Comparison of ENCODE assay signal across 29 cellular contexts in the genomic region with DNA sequence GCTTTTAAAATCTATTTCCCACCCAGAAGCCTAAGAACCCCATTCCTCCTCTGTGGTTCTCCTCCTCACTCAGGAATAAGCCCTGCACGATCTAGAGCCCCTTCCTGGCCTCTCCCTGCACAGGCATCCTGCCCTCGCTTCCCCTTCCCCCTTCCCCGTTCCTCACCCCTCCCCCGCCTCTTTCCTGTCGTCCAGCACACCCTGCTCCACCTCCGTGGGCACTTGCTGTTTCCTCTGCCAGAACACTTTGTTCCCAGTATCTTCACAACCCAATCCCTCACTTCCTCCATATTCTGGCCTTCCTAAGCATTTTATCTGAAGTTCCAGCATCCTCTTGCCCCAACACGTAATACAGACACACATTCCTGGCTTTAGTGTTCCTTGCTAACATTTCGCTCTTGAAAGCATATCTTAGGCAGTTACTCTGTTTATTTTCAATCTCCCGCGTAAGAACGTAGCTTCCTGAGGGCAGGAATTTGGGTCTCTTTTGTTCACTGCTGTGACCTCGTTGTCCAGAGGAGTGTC. TPM values are rescaled to one million over a fixed set of nuclear protein-coding genes. Genes with fewer than 3 reads are reported as not detected.
"Had no signal": no experiment of that assay in that cellular context is flagged by ENCODE, and none has a peak within 500 bp of the region (broad histone marks: within the 10 kb centered on the region; RNA-seq: fewer than 3 reads in every experiment).

No MANE protein-coding gene starts in this region.

- DNase-seq: activated B cell treated with CpG ODN at 0.5 μM for 24 hours; activated CD4-positive, alpha-beta memory T cell treated with anti-CD3 and anti-CD28 coated beads for 36 hours; activated CD4-positive, alpha-beta T cell treated with anti-CD3 and anti-CD28 coated beads for 1 hour; activated CD4-positive, alpha-beta T cell treated with anti-CD3 and anti-CD28 coated beads, Interleukin-2, amount 10 ng/mL, durations not matched to agents 24 days and 14 days; activated CD8-positive, alpha-beta memory T cell treated with anti-CD3 and anti-CD28 coated beads for 24 hours; activated effector memory CD4-positive, alpha-beta T cell treated with anti-CD3 and anti-CD28 coated beads, Interleukin-2, amount 50 U/mL, for 16 hours; activated naive CD4-positive, alpha-beta T cell treated with Interleukin-2 at 50 U/mL for 16 hours; activated naive CD8-positive, alpha-beta T cell treated with anti-CD3 and anti-CD28 coated beads, Interleukin-2, amount 50 U/mL, for 24 hours; activated T-cell treated with anti-CD3 and anti-CD28 coated beads, Interleukin-2, amount 50 U/mL, for 4 hours; amygdala; KG1; NCI-H1092; NCI-H1417 treated with DMSO at 0.1 percent for 48 hours; NCI-H1694; NCI-H2029; NCI-H510A treated with DMSO at 0.1 percent for 48 hours; NCI-H69; SHP77 treated with DMSO at 0.1 percent for 48 hours; T-helper 17 cell; T-helper 9 cell had no signal

- H3K36me3 ChIP-seq: cardiac muscle cell had no signal

- H3K27me3 Mint-ChIP-seq: IgD-negative memory B cell, T-helper 17 cell had no signal

- H3K27ac Mint-ChIP-seq: activated B cell treated with CpG ODN at 0.5 μM for 24 hours; activated CD4-positive, alpha-beta memory T cell treated with anti-CD3 and anti-CD28 coated beads for 36 hours; activated CD4-positive, alpha-beta T cell treated with anti-CD3 and anti-CD28 coated beads, Interleukin-2, amount 10 ng/mL, durations not matched to agents 24 days and 14 days; activated naive CD4-positive, alpha-beta T cell treated with anti-CD3 and anti-CD28 coated beads, Interleukin-2, amount 50 U/mL, for 72 hours; activated naive CD8-positive, alpha-beta T cell treated with anti-CD3 and anti-CD28 coated beads, Interleukin-2, amount 50 U/mL, for 24 hours; brain; IgD-negative memory B cell; T-helper 17 cell had no signal

- H3K27ac ChIP-seq: cardiac muscle cell had no signal

- H3K9me3 Mint-ChIP-seq: activated CD4-positive, alpha-beta memory T cell treated with anti-CD3 and anti-CD28 coated beads for 36 hours; activated CD4-positive, alpha-beta T cell treated with anti-CD3 and anti-CD28 coated beads, Interleukin-2, amount 10 ng/mL, durations not matched to agents 24 days and 14 days; activated naive CD4-positive, alpha-beta T cell treated with anti-CD3 and anti-CD28 coated beads, Interleukin-2, amount 50 U/mL, for 72 hours; activated naive CD8-positive, alpha-beta T cell treated with anti-CD3 and anti-CD28 coated beads, Interleukin-2, amount 50 U/mL, for 24 hours; activated T-cell treated with anti-CD3 and anti-CD28 coated beads, Interleukin-2, amount 50 U/mL, for 4 hours had no signal

- H3K4me3 ChIP-seq: cardiac muscle cell had no signal

- H3K36me3 Mint-ChIP-seq: activated CD4-positive, alpha-beta memory T cell treated with anti-CD3 and anti-CD28 coated beads for 36 hours; activated naive CD4-positive, alpha-beta T cell treated with anti-CD3 and anti-CD28 coated beads, Interleukin-2, amount 50 U/mL, for 72 hours; brain; IgD-negative memory B cell had no signal

- H3K4me3 Mint-ChIP-seq: activated B cell treated with CpG ODN at 0.5 μM for 24 hours; activated CD4-positive, alpha-beta memory T cell treated with anti-CD3 and anti-CD28 coated beads for 36 hours; activated CD4-positive, alpha-beta T cell treated with anti-CD3 and anti-CD28 coated beads, Interleukin-2, amount 10 ng/mL, durations not matched to agents 24 days and 14 days; activated naive CD8-positive, alpha-beta T cell treated with anti-CD3 and anti-CD28 coated beads, Interleukin-2, amount 50 U/mL, for 24 hours; activated T-cell treated with anti-CD3 and anti-CD28 coated beads, Interleukin-2, amount 50 U/mL, for 4 hours; brain; IgD-negative memory B cell; T-helper 17 cell had no signal

- H3K27me3 ChIP-seq: cardiac muscle cell had no signal

- H3K4me1 Mint-ChIP-seq: activated B cell treated with CpG ODN at 0.5 μM for 24 hours; activated CD4-positive, alpha-beta T cell treated with anti-CD3 and anti-CD28 coated beads, Interleukin-2, amount 10 ng/mL, durations not matched to agents 24 days and 14 days; activated naive CD8-positive, alpha-beta T cell treated with anti-CD3 and anti-CD28 coated beads, Interleukin-2, amount 50 U/mL, for 24 hours; IgD-negative memory B cell had no signal

- FAIRE-seq: astrocyte, RCC 7860 had no signal

RNA-seq across cellular contexts. Expression of a gene that starts 20.2 kb away (rescaled TPM):
- total RNA-seq: activated B cell treated with CpG ODN at 0.5 μM for 24 hours; activated CD4-positive, alpha-beta memory T cell treated with anti-CD3 and anti-CD28 coated beads for 36 hours; activated CD4-positive, alpha-beta T cell treated with anti-CD3 and anti-CD28 coated beads, Interleukin-2, amount 10 ng/mL, durations not matched to agents 24 days and 14 days; activated naive CD4-positive, alpha-beta T cell treated with anti-CD3 and anti-CD28 coated beads, Interleukin-2, amount 50 U/mL, for 72 hours; activated T-cell treated with anti-CD3 and anti-CD28 coated beads, Interleukin-2, amount 50 U/mL, for 4 hours; astrocyte; cardiac muscle cell; LHCN-M2; M059J; SK-MEL-5; T-helper 17 cell had no signal
- polyA plus RNA-seq: cardiac muscle cell, IgD-negative memory B cell had no signal
